12 cellular contexts compared by ENCODE assay signal in genomic region chr22:42958937-42959336, GRCh38. TPM values are rescaled to one million over a fixed set of nuclear protein-coding genes. Genes with fewer than 3 reads are reported as not detected.
DNase-seq lines count a peak whose midpoint lies in the region; ATAC-seq and TF ChIP-seq lines count a peak whose summit lies in the region.
"Had no signal": no experiment of that assay in that cellular context is flagged by ENCODE, and none has a peak within 500 bp of the region (broad histone marks: within the 10 kb centered on the region; RNA-seq: fewer than 3 reads in every experiment).

No MANE protein-coding gene starts in this region.

- H3K9ac ChIP-seq in skeletal muscle tissue (ENCODE audit: low read depth in 1 of 3, low read length in 3 of 3) = no peak overlapping the region

- peaks cover 9 to 12% of the 10 kb centered on the region in 2 donors for H3K36me3 Mint-ChIP-seq in activated naive CD4-positive, alpha-beta T cell treated with anti-CD3 and anti-CD28 coated beads, Interleukin-2, amount 50 U/mL, for 72 hours

- H3K27ac ChIP-seq in hepatocyte (peak overlapping the region; percentile 91), skeletal muscle tissue (ENCODE audit: low read depth, low read length) (no peak overlapping the region)

- TF ChIP-seq CTCF in hepatocyte (IDR thresholded peaks at IDR 0.05; ENCODE audit: poor library complexity) = no peak

- no peaks in the 10 kb centered on the region for H3K27me3 ChIP-seq in hepatocyte
- no peaks in the 10 kb centered on the region for H3K27me3 ChIP-seq in skeletal muscle tissue (ENCODE audit: control insufficient read depth in 3 of 3, insufficient read depth in 3 of 3, low read length in 3 of 3)

- no peaks in the 10 kb centered on the region for H3K9me3 Mint-ChIP-seq in activated naive CD4-positive, alpha-beta T cell treated with anti-CD3 and anti-CD28 coated beads, Interleukin-2, amount 50 U/mL, for 72 hours

- H3K79me2 ChIP-seq in hepatocyte = peaks cover 82% of the 10 kb centered on the region

- H4K20me1 ChIP-seq in hepatocyte (ENCODE audit: insufficient read depth, poor library complexity, severe bottlenecking) = peaks cover 6% of the 10 kb centered on the region

- no peak overlapping the region for H2AFZ ChIP-seq in hepatocyte

- peak; percentile 65 for DNase-seq in NCI-H82 (lab: John Stamatoyannopoulos, UW)
- DNase-seq in NCI-H82 treated with DMSO at 0.1 percent for 48 hours (lab: John Stamatoyannopoulos, UW; ENCODE audit: unreplicated experiment) = no peak
- no peak for DNase-seq in activated naive CD4-positive, alpha-beta T cell treated with anti-CD3 and anti-CD28 coated beads, Interleukin-2, amount 50 U/mL, for 72 hours (ENCODE audit: low spot score in 2 of 2)
- no peak for DNase-seq in hepatocyte (ENCODE audit: low spot score)
- DNase-seq in DMS79 treated with DMSO at 0.1 percent for 48 hours (lab: John Stamatoyannopoulos, UW) = no peak
- DNase-seq in hypothalamus (lab: John Stamatoyannopoulos, UW) = no peak
- DNase-seq: 8988T; activated CD4-positive, alpha-beta T cell treated with anti-CD3 and anti-CD28 coated beads for 4 hours; anterior cingulate cortex; NCI-H2171 had no signal

- no peaks in the 10 kb centered on the region for H3K36me3 ChIP-seq in hepatocyte (replicated peaks; ENCODE audit: insufficient read depth, low read depth)
- H3K36me3 ChIP-seq in skeletal muscle tissue (ENCODE audit: control insufficient read depth in 3 of 3, insufficient read depth in 3 of 3, low read length in 3 of 3) = no peaks in the 10 kb centered on the region

- H3K4me2 ChIP-seq in hepatocyte = peak overlapping the region; percentile 67

- H3K9me3 ChIP-seq in hepatocyte (ENCODE audit: low read depth) = no peaks in the 10 kb centered on the region
- no peaks in the 10 kb centered on the region for H3K9me3 ChIP-seq in skeletal muscle tissue (ENCODE audit: control insufficient read depth in 3 of 3, low read length in 3 of 3)

- peak overlapping the region; percentile 25 to 40 for H3K27ac Mint-ChIP-seq in activated naive CD4-positive, alpha-beta T cell treated with anti-CD3 and anti-CD28 coated beads, Interleukin-2, amount 50 U/mL, for 72 hours

- H3K4me3 ChIP-seq in hepatocyte (peak overlapping the region; percentile 0), skeletal muscle tissue (ENCODE audit: low read length in 3 of 3) (peak overlapping the region; percentile 13 to 63 (median 59))

- H3K4me1 ChIP-seq in hepatocyte (ENCODE audit: insufficient read depth) (peaks cover 62% of the 10 kb centered on the region), skeletal muscle tissue (ENCODE audit: control insufficient read depth in 3 of 3, insufficient read depth in 3 of 3, low read length in 3 of 3) (peaks cover 27 to 36% (median 30%) of the 10 kb centered on the region in 3 donors)

- ATAC-seq in activated naive CD4-positive, alpha-beta T cell treated with anti-CD3 and anti-CD28 coated beads, Interleukin-2, amount 50 U/mL, for 72 hours = no peak
- ATAC-seq in GM18867 (IDR thresholded peaks at IDR 0.05; ENCODE audit: unreplicated experiment) = no peak

- no peaks in the 10 kb centered on the region for H3K9me2 ChIP-seq in hepatocyte (replicated peaks; ENCODE audit: insufficient read depth)

- WGBS in hepatocyte (ENCODE audit: low lambda C conversion rate, missing lambda C conversion rate) = 52% methylated on average over 6 of the region's 6 CpGs

RNA-seq across cellular contexts. Expression of gene PACSIN2, which starts 56.0 kb away (rescaled TPM):
- 10 to 100 TPM; 25.6 to 28.2 TPM for total RNA-seq in activated naive CD4-positive, alpha-beta T cell treated with anti-CD3 and anti-CD28 coated beads, Interleukin-2, amount 50 U/mL, for 72 hours
- total RNA-seq in hepatocyte (77.7 and 87.4 TPM in 2 replicates), skeletal muscle tissue (20.9 TPM)
- polyA plus RNA-seq in hepatocyte = 85.5 and 86.3 TPM in 2 replicates
